Comparison of ENCODE assay signal across 10 cellular contexts in the genomic region with DNA sequence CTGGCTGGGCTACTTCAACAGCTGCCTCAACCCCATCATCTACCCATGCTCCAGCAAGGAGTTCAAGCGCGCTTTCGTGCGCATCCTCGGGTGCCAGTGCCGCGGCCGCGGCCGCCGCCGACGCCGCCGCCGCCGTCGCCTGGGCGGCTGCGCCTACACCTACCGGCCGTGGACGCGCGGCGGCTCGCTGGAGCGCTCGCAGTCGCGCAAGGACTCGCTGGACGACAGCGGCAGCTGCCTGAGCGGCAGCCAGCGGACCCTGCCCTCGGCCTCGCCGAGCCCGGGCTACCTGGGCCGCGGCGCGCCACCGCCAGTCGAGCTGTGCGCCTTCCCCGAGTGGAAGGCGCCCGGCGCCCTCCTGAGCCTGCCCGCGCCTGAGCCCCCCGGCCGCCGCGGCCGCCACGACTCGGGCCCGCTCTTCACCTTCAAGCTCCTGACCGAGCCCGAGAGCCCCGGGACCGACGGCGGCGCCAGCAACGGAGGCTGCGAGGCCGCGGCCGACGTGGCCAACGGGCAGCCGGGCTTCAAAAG. TPM values are rescaled to one million over a fixed set of nuclear protein-coding genes. Genes with fewer than 3 reads are reported as not detected.
A peak's percentile ranks its signal among the peaks of the same experiment; 100 is the strongest.
DNase-seq lines count a peak whose midpoint lies in the region; ATAC-seq and TF ChIP-seq lines count a peak whose summit lies in the region.
"Had no signal": no experiment of that assay in that cellular context is flagged by ENCODE, and none has a peak within 500 bp of the region (broad histone marks: within the 10 kb centered on the region; RNA-seq: fewer than 3 reads in every experiment).

No MANE protein-coding gene starts in this region.

- no peak overlapping the region for H3K4me2 ChIP-seq in neural cell (ENCODE audit: low read length)

- H3K27me3 ChIP-seq in Caco-2 (replicated peaks; ENCODE audit: control insufficient read depth, insufficient read depth, low read length) (no peaks in the 10 kb centered on the region), Peyer's patch (peaks cover 0 to 13% of the 10 kb centered on the region in 2 donors), neural cell (ENCODE audit: insufficient read depth, low read depth, low read length) (peaks cover 40% of the 10 kb centered on the region)

- no peaks in the 10 kb centered on the region for H3K36me3 ChIP-seq in Caco-2 (ENCODE audit: control insufficient read depth, insufficient read depth, low read length)
- no peaks in the 10 kb centered on the region for H3K36me3 ChIP-seq in Peyer's patch
- H3K36me3 ChIP-seq in neural cell (ENCODE audit: insufficient read depth, low read length) = no peaks in the 10 kb centered on the region

- H3K4me3 Mint-ChIP-seq in Caco-2 (ENCODE audit: unreplicated experiment) = peak overlapping the region; percentile 50

- no peaks in the 10 kb centered on the region for H3K4me1 Mint-ChIP-seq in Caco-2 (ENCODE audit: low read depth, unreplicated experiment)

- no peak overlapping the region for H3K27ac Mint-ChIP-seq in Caco-2 (ENCODE audit: unreplicated experiment)

- ATAC-seq in Right ventricle myocardium inferior (peak; percentile 59), HG02884 (IDR thresholded peaks at IDR 0.05; ENCODE audit: unreplicated experiment) (no peak), HG02870 (IDR thresholded peaks at IDR 0.05; ENCODE audit: unreplicated experiment) (no peak)

- H3K9me3 ChIP-seq in Caco-2 = no peaks in the 10 kb centered on the region
- H3K9me3 ChIP-seq in Peyer's patch = no peaks in the 10 kb centered on the region
- no peaks in the 10 kb centered on the region for H3K9me3 ChIP-seq in neural cell (ENCODE audit: low read length)

- TF ChIP-seq CTCF in Caco-2 (IDR thresholded peaks at IDR 0.05; ENCODE audit: insufficient read depth in 1 of 2, low read depth in 1 of 2, low read length in 1 of 2, severe bottlenecking in 1 of 2, unreplicated experiment in 1 of 2) (no peak), Peyer's patch (IDR thresholded peaks at IDR 0.05) (peak in 2 of 6 experiments; percentile 8 to 20), neural cell (IDR thresholded peaks at IDR 0.05; ENCODE audit: poor library complexity, severe bottlenecking) (peak; percentile 33), GM10248 (IDR thresholded peaks at IDR 0.05; ENCODE audit: control extremely low read depth, extremely low read depth, low read depth, missing control alignments) (no peak)

- DNase-seq in Caco-2 (peak in 1 of 2 experiments; percentile 44), Peyer's patch (no peak), Right ventricle myocardium inferior (ENCODE audit: missing footprints) (no peak), hepatic stellate cell (ENCODE audit: low spot score) (no peak), GM10248 (ENCODE audit: extremely low spot score) (no peak)
- DNase-seq: activated CD4-positive, alpha-beta T cell treated with anti-CD3 and anti-CD28 coated beads, Interleukin-2, amount 50 U/mL, for 1 hour; NCI-H187 treated with DMSO at 0.1 percent for 48 hours had no signal

- no peaks in the 10 kb centered on the region for H4K20me1 ChIP-seq in neural cell (ENCODE audit: insufficient read depth)

- no TSS peak for BruUV-seq in Caco-2 (replicated peaks; lab: Mats Ljungman, UMichigan)

- no peaks in the 10 kb centered on the region for H3K9me3 Mint-ChIP-seq in Caco-2 (ENCODE audit: unreplicated experiment)

- H3K4me3 ChIP-seq in Caco-2 (ENCODE audit: low read depth, low read length) (no peak overlapping the region), Peyer's patch (peak overlapping the region in 3 of 4 donors; percentile 29 to 46 (median 45)), neural cell (ENCODE audit: low read length) (peak overlapping the region; percentile 48)

- H3K27ac ChIP-seq in Peyer's patch (no peak overlapping the region), neural cell (ENCODE audit: low read length) (no peak overlapping the region)

- TF ChIP-seq RAD21 in neural cell (conservative IDR thresholded peaks at IDR 0.05) = peak; percentile 17

- peaks cover 8% of the 10 kb centered on the region; the same call in 1 of the 2 replicates for H3K4me1 ChIP-seq in Caco-2
- H3K4me1 ChIP-seq in Peyer's patch = peaks cover 0 to 13% (median 3%) of the 10 kb centered on the region in 4 donors

- H2AFZ ChIP-seq in neural cell (ENCODE audit: low read depth, low read length) = no peak overlapping the region

- no peaks in the 10 kb centered on the region for H3K79me2 ChIP-seq in neural cell (replicated peaks; ENCODE audit: insufficient read depth, low read length)

- no peaks in the 10 kb centered on the region for H3K36me3 Mint-ChIP-seq in Caco-2 (ENCODE audit: insufficient read depth, unreplicated experiment)

- intact Hi-C loops in Caco-2 (cut with micrococcal nuclease; ENCODE audit: unreplicated experiment) (no loop called here), Right ventricle myocardium inferior (cut with DNase I) (no loop called here)

- POLR2A ChIA-PET in Caco-2 (lab: Charles Lee) (no interaction called here), GM10248 (lab: Yijun Ruan, JAX) (no interaction called here)

- H3K9ac ChIP-seq in neural cell (ENCODE audit: low read length) = no peak overlapping the region

- no peaks in the 10 kb centered on the region for H3K9me2 ChIP-seq in neural cell (ENCODE audit: insufficient read depth, low read length)

- TF ChIP-seq EP300 in neural cell (conservative IDR thresholded peaks at IDR 0.05; ENCODE audit: poor library complexity, severe bottlenecking) = no peak

- TF ChIP-seq POLR2A in Peyer's patch (IDR thresholded peaks at IDR 0.05) = no peak

- CTCF ChIA-PET in Caco-2 (lab: Charles Lee) (no interaction called here), GM10248 (lab: Yijun Ruan, JAX) (no interaction called here)

- H3F3A ChIP-seq in neural cell (ENCODE audit: insufficient read depth, low read length, poor library complexity, severe bottlenecking) = no peaks in the 10 kb centered on the region

- peaks cover 37% of the 10 kb centered on the region for H3K27me3 Mint-ChIP-seq in Caco-2 (ENCODE audit: insufficient read depth, unreplicated experiment)

TF ChIP-seq in neural cell, 6 proteins besides CTCF, POLR2A, EP300 and RAD21:
- TF ChIP-seq SMC3 (conservative IDR thresholded peaks at IDR 0.05; ENCODE audit: poor library complexity) (peak; percentile 31), MXI1 (conservative IDR thresholded peaks at IDR 0.05; ENCODE audit: poor library complexity, severe bottlenecking) (no peak)

RNA-seq across cellular contexts. Expression of gene TTC1, which starts 36.9 kb away (rescaled TPM):
- total RNA-seq in Caco-2 (2022) (50.3 and 53.0 TPM in 2 replicates), Peyer's patch (10 to 100 TPM; 11.6 to 85.0 (median 26.4) TPM), Right ventricle myocardium inferior (114 TPM)
- 71.6 and 74.0 TPM in 2 replicates for polyA plus RNA-seq in neural cell
- polyA minus RNA-seq in neural cell = 54.8 and 64.6 TPM in 2 replicates

RNA-seq across cellular contexts. Expression of gene ADRA1B, which starts 55.7 kb away (rescaled TPM):
- total RNA-seq in Caco-2 (2022) (not detected in 2 replicates), Peyer's patch (10 to 100 TPM in 1 of 4 donors, 1 to 10 TPM in 3; 1.7 to 12.2 (median 5.2) TPM), Right ventricle myocardium inferior (2.7 TPM)
- 1.1 and 1.4 TPM in 2 replicates for polyA plus RNA-seq in neural cell
- polyA minus RNA-seq in neural cell = 1.5 and 2.1 TPM in 2 replicates
